In genomic region chr1:1359316-1359667, GRCh38 we compare ENCODE assay signal across 10 cellular contexts. TPM values are rescaled to one million over a fixed set of nuclear protein-coding genes. Genes with fewer than 3 reads are reported as not detected.
DNase-seq lines count a peak whose midpoint lies in the region; ATAC-seq and TF ChIP-seq lines count a peak whose summit lies in the region.
"Had no signal": no experiment of that assay in that cellular context is flagged by ENCODE, and none has a peak within 500 bp of the region (broad histone marks: within the 10 kb centered on the region; RNA-seq: fewer than 3 reads in every experiment).

No MANE protein-coding gene starts in this region.

- TF ChIP-seq CTCF in CD4-positive, alpha-beta T cell (IDR thresholded peaks at IDR 0.05): no peak
- no peak for TF ChIP-seq CTCF in fibroblast of the aortic adventitia (IDR thresholded peaks at IDR 0.05; ENCODE audit: insufficient read depth, low read length)
- TF ChIP-seq CTCF in omental fat pad (IDR thresholded peaks at IDR 0.05): no peak

- H3K4me1 ChIP-seq in SJSA1 (replicated peaks): peaks cover 53% of the 10 kb centered on the region
- H3K4me1 ChIP-seq in rectal smooth muscle tissue (ENCODE audit: control insufficient read depth, insufficient read depth, low read length): peaks cover 27% of the 10 kb centered on the region

- peak; percentile 77 for ATAC-seq in CD4-positive, alpha-beta T cell (ENCODE audit: poor library complexity)
- ATAC-seq in HG02798 (IDR thresholded peaks at IDR 0.05; ENCODE audit: poor library complexity, unreplicated experiment) (no peak), GM18517 (IDR thresholded peaks at IDR 0.05; ENCODE audit: unreplicated experiment) (no peak), omental fat pad (ENCODE audit: low FRiP score) (no peak)

- peak overlapping the region; percentile 7 for H3K27ac ChIP-seq in CD4-positive, alpha-beta T cell (ENCODE audit: low read depth, low read length)
- H3K27ac ChIP-seq in SJSA1: peak overlapping the region; percentile 90
- H3K27ac ChIP-seq in rectal smooth muscle tissue (ENCODE audit: low read depth, low read length): peak overlapping the region; percentile 88

- H3K27ac Mint-ChIP-seq in CD4-positive, alpha-beta T cell: peak overlapping the region; percentile 79

- CTCF ChIA-PET in CD4-positive, alpha-beta T cell (lab: Charles Lee): no interaction called here

- intact Hi-C loops in CD4-positive, alpha-beta T cell (cut with DNase I, micrococcal nuclease): no loop called here

- no peaks in the 10 kb centered on the region for H3K9me3 Mint-ChIP-seq in CD4-positive, alpha-beta T cell

- H3K36me3 ChIP-seq in SJSA1 (peaks cover 11% of the 10 kb centered on the region), rectal smooth muscle tissue (ENCODE audit: control insufficient read depth, insufficient read depth, low read length) (no peaks in the 10 kb centered on the region)

- H3K9ac ChIP-seq in rectal smooth muscle tissue (ENCODE audit: low read length): peak overlapping the region; percentile 10

- H3K27me3 ChIP-seq in CD4-positive, alpha-beta T cell (ENCODE audit: control insufficient read depth, insufficient read depth, low read length): peaks cover 33% of the 10 kb centered on the region
- H3K27me3 ChIP-seq in SJSA1 (replicated peaks) (no peaks in the 10 kb centered on the region), rectal smooth muscle tissue (ENCODE audit: control insufficient read depth, insufficient read depth, low read length) (peaks cover 3% of the 10 kb centered on the region)

- H3K36me3 Mint-ChIP-seq in CD4-positive, alpha-beta T cell (ENCODE audit: low read depth): no peaks in the 10 kb centered on the region

- no peak overlapping the region for H3K4me3 ChIP-seq in SJSA1
- peak overlapping the region; percentile 88 for H3K4me3 ChIP-seq in fibroblast of the aortic adventitia (ENCODE audit: low read depth, low read length)
- H3K4me3 ChIP-seq in rectal smooth muscle tissue (ENCODE audit: low read length): peak overlapping the region; percentile 81

- peaks cover 13% of the 10 kb centered on the region for H3K4me1 Mint-ChIP-seq in CD4-positive, alpha-beta T cell (ENCODE audit: low read depth)

- H3K9me3 ChIP-seq in CD4-positive, alpha-beta T cell (ENCODE audit: control insufficient read depth, low read length): no peaks in the 10 kb centered on the region
- no peaks in the 10 kb centered on the region for H3K9me3 ChIP-seq in SJSA1 (replicated peaks)

- POLR2A ChIA-PET in CD4-positive, alpha-beta T cell (lab: Charles Lee): no interaction called here

- H3K27me3 Mint-ChIP-seq in CD4-positive, alpha-beta T cell: peaks cover 26% of the 10 kb centered on the region

- H3K4me3 Mint-ChIP-seq in CD4-positive, alpha-beta T cell: peak overlapping the region; percentile 39

- no peak for DNase-seq in CD4-positive, alpha-beta T cell
- peak in 1 of 2 experiments; percentile 85 for DNase-seq in SJSA1 (ENCODE audit: low read depth in 1 of 2, low spot score in 2 of 2)
- DNase-seq in fibroblast of the aortic adventitia (ENCODE audit: low read depth): peak; percentile 84
- no peak for DNase-seq in omental fat pad (ENCODE audit: low spot score)
- DNase-seq in MV-4-11 (lab: John Stamatoyannopoulos, UW): no peak
- DNase-seq: activated CD4-positive, alpha-beta T cell treated with anti-CD3 and anti-CD28 coated beads, Interleukin-2, amount 50 U/mL, for 4 hours; NCI-H187 had no signal

RNA-seq across cellular contexts. Expression of gene MXRA8, which starts 0.9 kb away (rescaled TPM):
- total RNA-seq in CD4-positive, alpha-beta T cell: 1 to 10 TPM; 1.6 to 2.9 TPM
- 192 and 224 TPM in 2 replicates for total RNA-seq in SJSA1 (2014; rRNA removed; shearing (Covaris generic))
- total RNA-seq in fibroblast of the aortic adventitia (ENCODE audit: low replicate concordance): 367 and 605 TPM in 2 replicates
- total RNA-seq in omental fat pad: 100 to 1,000 TPM in 1 of 4 donors, 10 to 100 TPM in 3; 78.2 to 147 (median 83.3) TPM

RNA-seq across cellular contexts. Expression of gene DVL1, which starts 10.1 kb away (rescaled TPM):
- total RNA-seq in CD4-positive, alpha-beta T cell: 10 to 100 TPM; 44.9 to 45.5 TPM
- 85.2 and 95.9 TPM in 2 replicates for total RNA-seq in SJSA1 (2014; rRNA removed; shearing (Covaris generic))
- 31.3 and 89.0 TPM in 2 replicates for total RNA-seq in fibroblast of the aortic adventitia (ENCODE audit: low replicate concordance)
- 10 to 100 TPM; 56.6 to 65.0 (median 61.8) TPM for total RNA-seq in omental fat pad

RNA-seq across cellular contexts. Expression of gene AURKAIP1, which starts 15.7 kb away (rescaled TPM):
- total RNA-seq in CD4-positive, alpha-beta T cell: 10 to 100 TPM; 59.2 to 64.6 TPM
- 180 and 360 TPM in 2 replicates for total RNA-seq in SJSA1 (2014; rRNA removed; shearing (Covaris generic))
- total RNA-seq in fibroblast of the aortic adventitia (ENCODE audit: low replicate concordance): 71.1 and 82.0 TPM in 2 replicates
- total RNA-seq in omental fat pad: 100 to 1,000 TPM in 3 of 4 donors, 10 to 100 TPM in 1; 96.3 to 115 (median 105) TPM

RNA-seq across cellular contexts. Expression of gene TAS1R3, which starts 28.2 kb away (rescaled TPM):
- total RNA-seq in CD4-positive, alpha-beta T cell: 1 to 10 TPM; 3.3 to 3.4 TPM
- 0.03 and 0.16 TPM in 2 replicates for total RNA-seq in SJSA1 (2014; rRNA removed; shearing (Covaris generic))
- total RNA-seq in fibroblast of the aortic adventitia (ENCODE audit: low replicate concordance) (0.09 and 0.57 TPM in 2 replicates), omental fat pad (under 1 TPM; 0.12 to 0.32 (median 0.16) TPM)

RNA-seq across cellular contexts. Expression of gene CPTP, which starts 34.7 kb away (rescaled TPM):
- total RNA-seq in CD4-positive, alpha-beta T cell: 10 to 100 TPM; 11.6 to 12.9 TPM
- 29.4 and 39.2 TPM in 2 replicates for total RNA-seq in SJSA1 (2014; rRNA removed; shearing (Covaris generic))
- 9.4 and 17.7 TPM in 2 replicates for total RNA-seq in fibroblast of the aortic adventitia (ENCODE audit: low replicate concordance)
- total RNA-seq in omental fat pad: 10 to 100 TPM in 2 of 4 donors, 1 to 10 TPM in 2; 8.5 to 18.6 (median 11.5) TPM

Comparison
In these comparisons a context has a peak if more than half of its experiments do, and no peak if none do; other contexts are left out.
1. H3K27ac ChIP-seq: peak in every context shown above with its lines; median percentile 90 in SJSA1; 88 in rectal smooth muscle tissue; 7 in CD4-positive, alpha-beta T cell.
2. RNA of gene MXRA8, which starts 0.9 kb away (total RNA-seq): 367 to 605 TPM in fibroblast of the aortic adventitia, 192 to 224 TPM in SJSA1 and 78.2 to 147 TPM in omental fat pad; 1.6 to 2.9 TPM in CD4-positive, alpha-beta T cell; every median in the first group is over 10 times any median in the second.